ENCODE assay signal across 14 cellular contexts in the genomic region with DNA sequence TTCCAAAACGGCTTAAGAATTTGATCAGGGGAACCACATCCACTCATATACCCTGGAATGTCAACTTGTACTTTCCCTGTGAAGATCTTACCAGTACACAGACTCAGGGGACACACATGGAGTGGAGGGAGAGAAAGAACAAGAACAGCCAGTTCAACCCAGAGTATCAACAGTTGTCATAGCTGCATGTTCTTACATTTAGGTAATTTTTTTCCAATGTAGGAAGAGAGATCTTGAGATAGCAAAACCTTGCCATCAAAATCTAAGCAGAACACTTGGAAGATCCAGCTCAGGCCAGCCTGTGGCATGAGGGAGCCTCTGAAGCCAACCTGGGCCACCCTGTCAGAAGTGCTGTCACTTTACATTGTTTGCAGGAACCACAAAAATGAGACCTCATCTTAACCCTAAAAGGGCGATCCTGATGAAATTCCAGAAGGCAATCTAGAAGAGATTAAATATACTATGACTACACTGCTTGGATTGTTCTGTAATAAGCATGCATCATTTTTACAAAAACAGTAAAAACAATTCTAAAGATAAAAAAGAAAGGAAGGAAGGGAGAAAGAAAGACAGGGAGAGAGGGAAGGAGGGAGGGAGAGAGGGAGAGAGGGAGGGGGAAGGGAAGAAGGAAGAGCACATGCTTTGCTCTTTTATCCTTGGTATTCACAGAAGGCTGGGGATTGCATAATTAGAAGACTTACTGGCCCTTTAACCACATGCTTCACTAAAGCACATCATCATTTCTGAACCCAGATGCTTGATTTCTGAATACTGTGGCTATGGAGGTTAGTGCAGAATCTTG.
DNase-seq lines count a peak whose midpoint lies in the region; ATAC-seq, FAIRE-seq and TF ChIP-seq lines count a peak whose summit lies in the region.
"Had no signal": no experiment of that assay in that cellular context is flagged by ENCODE, and none has a peak within 500 bp of the region (broad histone marks: within the 10 kb centered on the region; RNA-seq: fewer than 3 reads in every experiment).

No MANE protein-coding gene starts in this region.

- no peak for TF ChIP-seq CTCF in esophagus muscularis mucosa (IDR thresholded peaks at IDR 0.05)
- no peak for TF ChIP-seq CTCF in mesothelial cell of epicardium (IDR thresholded peaks at IDR 0.05; ENCODE audit: unreplicated experiment)
- no peak for TF ChIP-seq CTCF in upper lobe of right lung (IDR thresholded peaks at IDR 0.05)

- no peak for TF ChIP-seq EP300 in esophagus muscularis mucosa (IDR thresholded peaks at IDR 0.05)

- H3K27me3 Mint-ChIP-seq in mesothelial cell of epicardium (ENCODE audit: low read depth): no peaks in the 10 kb centered on the region
- H3K27me3 Mint-ChIP-seq in T-helper 2 cell treated with Interferon-gamma antibody and Interleukin-4, amounts not matched to agents 5 μg/mL and 100 μg/mL, for 36 hours (ENCODE audit: low read depth): peaks cover 3% of the 10 kb centered on the region

- intact Hi-C loops in esophagus muscularis mucosa (cut with DNase I) (loop anchor here (10.0 kb wide), 1 partner anchor 189 kb away; no protein-coding TSS in a partner anchor), upper lobe of right lung (cut with DNase I) (no loop called here)

- peak overlapping the region; percentile 42 to 63 (median 56) for H3K27ac ChIP-seq in esophagus muscularis mucosa (replicated peaks in 1 of 4)
- H3K27ac ChIP-seq in upper lobe of right lung: peak overlapping the region; percentile 34
- H3K27ac ChIP-seq: KMS-11 had no signal

- H3K27me3 ChIP-seq in esophagus muscularis mucosa (no peaks in the 10 kb centered on the region), upper lobe of right lung (no peaks in the 10 kb centered on the region)

- no peak for ATAC-seq in upper lobe of right lung
- ATAC-seq: activated T-cell treated with anti-CD3 and anti-CD28 coated beads, Interleukin-2, amount 50 U/mL, for 72 hours had no signal

- H3K4me1 ChIP-seq in esophagus muscularis mucosa: peaks cover 3 to 47% (median 33%) of the 10 kb centered on the region in 4 donors
- no peaks in the 10 kb centered on the region for H3K4me1 ChIP-seq in upper lobe of right lung

- DNase-seq in HTR-8/SVneo (ENCODE audit: insufficient read length, low spot score) (no peak), esophagus muscularis mucosa (ENCODE audit: extremely low spot score) (no peak), mesothelial cell of epicardium (ENCODE audit: low spot score in 2 of 2, unreplicated experiment in 2 of 2) (no peak), upper lobe of right lung (no peak), amygdala (lab: John Stamatoyannopoulos, UW) (no peak), COR-L47 (lab: John Stamatoyannopoulos, UW) (no peak)
- DNase-seq in T-helper 2 cell treated with Interferon-gamma antibody and Interleukin-4, amounts not matched to agents 5 μg/mL and 100 μg/mL, for 36 hours (ENCODE audit: low spot score): no peak
- DNase-seq: activated T-cell treated with anti-CD3 and anti-CD28 coated beads, Interleukin-2, amount 50 U/mL, for 72 hours; dermis blood vessel endothelial cell; naive B cell; NCI-H2227 treated with DMSO at 0.1 percent for 48 hours; SHP77 treated with DMSO at 0.1 percent for 48 hours had no signal

- H3K9me3 Mint-ChIP-seq in mesothelial cell of epicardium: no peaks in the 10 kb centered on the region
- no peaks in the 10 kb centered on the region for H3K9me3 Mint-ChIP-seq in T-helper 2 cell treated with Interferon-gamma antibody and Interleukin-4, amounts not matched to agents 5 μg/mL and 100 μg/mL, for 36 hours
- H3K9me3 Mint-ChIP-seq: stimulated activated naive CD8-positive, alpha-beta T cell treated with anti-CD3 and anti-CD28 coated beads, Interleukin-15, Interleukin-2, amounts not matched to agents 100 ng/mL and 50 ng/mL, for 24 hours had no signal

- no peak for TF ChIP-seq POLR2A in esophagus muscularis mucosa (IDR thresholded peaks at IDR 0.05; ENCODE audit: low read depth)

- H3K36me3 ChIP-seq in esophagus muscularis mucosa: no peaks in the 10 kb centered on the region
- H3K36me3 ChIP-seq in upper lobe of right lung: no peaks in the 10 kb centered on the region

- peaks cover 43% of the 10 kb centered on the region for H3K4me1 Mint-ChIP-seq in mesothelial cell of epicardium
- no peaks in the 10 kb centered on the region for H3K4me1 Mint-ChIP-seq in T-helper 2 cell treated with Interferon-gamma antibody and Interleukin-4, amounts not matched to agents 5 μg/mL and 100 μg/mL, for 36 hours (ENCODE audit: low read depth)
- H3K4me1 Mint-ChIP-seq: naive B cell had no signal

- 68% methylated on average over 2 of the region's 2 CpGs for WGBS in esophagus muscularis mucosa

- no peak overlapping the region for H3K4me3 ChIP-seq in esophagus muscularis mucosa
- H3K4me3 ChIP-seq in upper lobe of right lung: no peak overlapping the region

- H3K4me3 Mint-ChIP-seq in mesothelial cell of epicardium: no peak overlapping the region
- H3K4me3 Mint-ChIP-seq in T-helper 2 cell treated with Interferon-gamma antibody and Interleukin-4, amounts not matched to agents 5 μg/mL and 100 μg/mL, for 36 hours: no peak overlapping the region
- H3K4me3 Mint-ChIP-seq: activated T-cell treated with anti-CD3 and anti-CD28 coated beads, Interleukin-2, amount 50 U/mL, for 72 hours; naive B cell; stimulated activated naive CD8-positive, alpha-beta T cell treated with anti-CD3 and anti-CD28 coated beads, Interleukin-15, Interleukin-2, amounts not matched to agents 100 ng/mL and 50 ng/mL, for 24 hours had no signal

- H3K36me3 Mint-ChIP-seq in mesothelial cell of epicardium: no peaks in the 10 kb centered on the region
- no peaks in the 10 kb centered on the region for H3K36me3 Mint-ChIP-seq in T-helper 2 cell treated with Interferon-gamma antibody and Interleukin-4, amounts not matched to agents 5 μg/mL and 100 μg/mL, for 36 hours (ENCODE audit: low read depth)
- H3K36me3 Mint-ChIP-seq: naive B cell had no signal

- H3K27ac Mint-ChIP-seq in mesothelial cell of epicardium: peak overlapping the region; percentile 41
- no peak overlapping the region for H3K27ac Mint-ChIP-seq in T-helper 2 cell treated with Interferon-gamma antibody and Interleukin-4, amounts not matched to agents 5 μg/mL and 100 μg/mL, for 36 hours
- H3K27ac Mint-ChIP-seq: activated T-cell treated with anti-CD3 and anti-CD28 coated beads, Interleukin-2, amount 50 U/mL, for 72 hours; stimulated activated naive CD8-positive, alpha-beta T cell treated with anti-CD3 and anti-CD28 coated beads, Interleukin-15, Interleukin-2, amounts not matched to agents 100 ng/mL and 50 ng/mL, for 24 hours had no signal

- FAIRE-seq in HTR-8/SVneo (lab: Jason Lieb, UNC): peak; percentile 67

- H3K9me3 ChIP-seq in esophagus muscularis mucosa (no peaks in the 10 kb centered on the region), upper lobe of right lung (no peaks in the 10 kb centered on the region)
